ENCODE assay signal across 1 cellular context in genomic region chr22:24181088-24181995, GRCh38.
TF ChIP-seq lines count a peak whose summit lies in the region.

SUSD2 (plus strand) TSS chr22:24181487; CDS start chr22:24181520, 33 bp downstream.

TF ChIP-seq in HepG2, 621 proteins besides CTCF, POLR2A, EP300 and RAD21 (continued from another document and continues in another):
- TF ChIP-seq PAXIP1 (CRISPR knock-in tag; conservative IDR thresholded peaks at IDR 0.05): peak; percentile 65
- TF ChIP-seq ZBTB10 (CRISPR knock-in tag; IDR thresholded peaks at IDR 0.05; ENCODE audit: borderline replicate concordance): 0 out of 2 replicates have a peak, but pooled peaks have one; percentile 37
- peak; percentile 89 for TF ChIP-seq ZFY (CRISPR knock-in tag; IDR thresholded peaks at IDR 0.05)
- peak; percentile 65; the same call in 1 of the 2 replicates for TF ChIP-seq GABPB1 (CRISPR knock-in tag; IDR thresholded peaks at IDR 0.05)
- 0 out of 2 replicates have a peak, but pooled peaks have one; percentile 36 for TF ChIP-seq NCOA2 (CRISPR knock-in tag; IDR thresholded peaks at IDR 0.05)
- no peak for TF ChIP-seq PRDM10 (CRISPR knock-in tag; IDR thresholded peaks at IDR 0.05; ENCODE audit: low read depth)
- 0 out of 2 replicates have a peak, but pooled peaks have one; percentile 37 for TF ChIP-seq TFDP2 (CRISPR knock-in tag; IDR thresholded peaks at IDR 0.05)
- TF ChIP-seq PBX2 (CRISPR knock-in tag; IDR thresholded peaks at IDR 0.05): no peak
- TF ChIP-seq MAX (IDR thresholded peaks at IDR 0.05): peak; percentile 46; the same call in 1 of the 2 replicates
- no peak for TF ChIP-seq ZFP36 (IDR thresholded peaks at IDR 0.05; ENCODE audit: borderline replicate concordance, low read depth, low read length, partially characterized antibody)
- peak; percentile 62; the same call in 1 of the 2 replicates for TF ChIP-seq HDAC2 (CRISPR knock-in tag; IDR thresholded peaks at IDR 0.05)
- TF ChIP-seq ZNF773 (CRISPR knock-in tag; IDR thresholded peaks at IDR 0.05; ENCODE audit: borderline replicate concordance): no peak
- no peak for TF ChIP-seq ZNF737 (CRISPR knock-in tag; IDR thresholded peaks at IDR 0.05; ENCODE audit: borderline replicate concordance)
- peak; percentile 93 for TF ChIP-seq TEAD3 (CRISPR knock-in tag; optimal IDR thresholded peaks at IDR 0.05; ENCODE audit: borderline replicate concordance)
- no peak for TF ChIP-seq KAT2B (IDR thresholded peaks at IDR 0.05; ENCODE audit: borderline replicate concordance, low read depth, low read length)
- TF ChIP-seq SRSF1 (optimal IDR thresholded peaks at IDR 0.05; ENCODE audit: low read depth, low read length): peak; percentile 20
- TF ChIP-seq NFAT5 (CRISPR knock-in tag; IDR thresholded peaks at IDR 0.05): 0 out of 2 replicates have a peak, but pooled peaks have one; percentile 36
- no peak for TF ChIP-seq SCMH1 (CRISPR knock-in tag; IDR thresholded peaks at IDR 0.05; ENCODE audit: borderline replicate concordance)
- peak; percentile 51 for TF ChIP-seq SAP130 (CRISPR knock-in tag; IDR thresholded peaks at IDR 0.05; ENCODE audit: low read depth)
- 0 out of 2 replicates have a peak, but pooled peaks have one; percentile 24 for TF ChIP-seq MTF1 (CRISPR knock-in tag; IDR thresholded peaks at IDR 0.05)
- TF ChIP-seq DRAP1 (CRISPR knock-in tag; IDR thresholded peaks at IDR 0.05): 0 out of 2 replicates have a peak, but pooled peaks have one; percentile 10
- peak; percentile 41 for TF ChIP-seq PTBP1 (IDR thresholded peaks at IDR 0.05; ENCODE audit: low read depth, low read length, poor library complexity, severe bottlenecking)
- peak; percentile 87 for TF ChIP-seq ZNF770 (CRISPR knock-in tag; IDR thresholded peaks at IDR 0.05)
- TF ChIP-seq ZNF556 (CRISPR knock-in tag; IDR thresholded peaks at IDR 0.05; ENCODE audit: borderline replicate concordance): peak; percentile 23; the same call in 1 of the 2 replicates
- TF ChIP-seq ZNF569 (CRISPR knock-in tag; IDR thresholded peaks at IDR 0.05; ENCODE audit: borderline replicate concordance): no peak
- peak; percentile 90; the same call in 1 of the 2 replicates for TF ChIP-seq THAP9 (CRISPR knock-in tag; IDR thresholded peaks at IDR 0.05; ENCODE audit: borderline replicate concordance)
